Comparison of ENCODE assay signal across 8 cellular contexts in the genomic region with DNA sequence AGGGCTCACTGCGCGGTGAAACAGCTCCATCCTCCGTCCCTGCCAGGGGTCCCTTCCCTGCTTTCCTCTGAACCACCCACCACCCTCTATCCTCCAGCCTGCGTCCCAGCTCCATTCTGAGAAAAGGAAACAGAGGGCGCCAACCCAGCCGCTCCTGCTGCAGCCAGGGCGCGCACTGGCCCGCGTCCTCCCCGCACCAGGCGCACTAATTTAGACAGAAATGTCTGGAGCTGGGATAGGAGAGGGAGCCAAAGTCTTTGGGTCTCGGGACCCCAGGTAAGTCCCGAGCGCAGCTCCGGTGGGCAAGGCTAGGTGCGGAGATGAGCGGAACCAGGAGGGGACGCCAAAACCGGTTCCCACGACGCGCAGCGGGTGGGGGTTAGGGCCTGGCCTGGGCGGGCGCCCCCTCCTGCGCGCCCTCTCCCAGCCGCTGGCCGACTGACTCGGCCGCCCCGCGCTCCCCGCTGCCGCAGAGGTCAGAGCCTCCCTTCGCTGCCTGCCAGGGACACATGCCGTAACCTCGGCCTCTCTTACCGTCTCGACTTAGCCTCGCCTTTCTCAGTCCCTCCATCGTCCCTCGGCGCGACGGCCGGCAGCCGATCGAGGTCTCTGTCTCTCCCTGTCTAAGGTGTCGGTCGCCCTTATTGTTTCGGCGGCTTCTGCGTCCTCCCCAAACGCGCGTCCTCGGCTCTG. TPM values are rescaled to one million over a fixed set of nuclear protein-coding genes. Genes with fewer than 3 reads are reported as not detected.
DNase-seq lines count a peak whose midpoint lies in the region; ATAC-seq and TF ChIP-seq lines count a peak whose summit lies in the region.

No MANE protein-coding gene starts in this region.

- H3K9ac ChIP-seq in smooth muscle cell (ENCODE audit: low read depth): peak overlapping the region; percentile 54

- TF ChIP-seq CTCF in BE2C (IDR thresholded peaks at IDR 0.05; ENCODE audit: low read depth, low read length) (peak; percentile 8; the same call in 1 of the 2 replicates), astrocyte of the spinal cord (IDR thresholded peaks at IDR 0.05; ENCODE audit: low read depth, low read length) (peak; percentile 11), smooth muscle cell (IDR thresholded peaks at IDR 0.05; ENCODE audit: borderline replicate concordance, insufficient read depth, poor library complexity, severe bottlenecking) (no peak)

- H2AFZ ChIP-seq in smooth muscle cell (ENCODE audit: low read depth): peak overlapping the region; percentile 5

- H3K36me3 ChIP-seq in BE2C: no peaks in the 10 kb centered on the region
- no peaks in the 10 kb centered on the region for H3K36me3 ChIP-seq in smooth muscle cell (ENCODE audit: low read depth)

- peaks cover 22% of the 10 kb centered on the region for H3K79me2 ChIP-seq in smooth muscle cell (ENCODE audit: low read depth)

- no peak overlapping the region for H3K27ac ChIP-seq in smooth muscle cell (ENCODE audit: low read depth)

- no peak for ATAC-seq in GM21360 (IDR thresholded peaks at IDR 0.05; ENCODE audit: unreplicated experiment)
- no peak for ATAC-seq in GM21786 (IDR thresholded peaks at IDR 0.05; ENCODE audit: unreplicated experiment)
- ATAC-seq in GM19328 (IDR thresholded peaks at IDR 0.05; ENCODE audit: unreplicated experiment): no peak

- H3K9me3 ChIP-seq in BE2C (no peaks in the 10 kb centered on the region), smooth muscle cell (replicated peaks; ENCODE audit: low read depth) (no peaks in the 10 kb centered on the region)

- H4K20me1 ChIP-seq in smooth muscle cell (ENCODE audit: low read depth): peaks cover 23% of the 10 kb centered on the region

- H3K4me2 ChIP-seq in smooth muscle cell: peak overlapping the region; percentile 89

- no peaks in the 10 kb centered on the region for H3F3A ChIP-seq in smooth muscle cell (ENCODE audit: low read depth)

- peaks cover 21% of the 10 kb centered on the region for H3K27me3 ChIP-seq in BE2C
- H3K27me3 ChIP-seq in smooth muscle cell (ENCODE audit: low read depth): no peaks in the 10 kb centered on the region

- in situ Hi-C loops in astrocyte of the spinal cord (cut with HindIII; ENCODE audit: low sequenced_read_pairs): no loop called here

- H3K4me1 ChIP-seq in BE2C (no peaks in the 10 kb centered on the region), smooth muscle cell (ENCODE audit: low read depth) (peaks cover 23% of the 10 kb centered on the region)

- H3K4me3 ChIP-seq in BE2C (ENCODE audit: low read depth, low read length) (peak overlapping the region; percentile 61), astrocyte of the spinal cord (ENCODE audit: low read depth, low read length) (peak overlapping the region; percentile 77), smooth muscle cell (peak overlapping the region; percentile 78)

- 2% methylated on average over 41 of the region's 59 CpGs for WGBS in smooth muscle cell (ENCODE audit: low lambda C conversion rate)

- DNase-seq in BE2C (peak; percentile 39), HT-29 (ENCODE audit: low spot score) (peak; percentile 50), astrocyte of the spinal cord (ENCODE audit: low read depth, low spot score) (peak; percentile 35), islet precursor cell (peak; percentile 72), smooth muscle cell (lab: John Stamatoyannopoulos, UW; ENCODE audit: unreplicated experiment) (no peak)

RNA-seq across cellular contexts. Expression of gene CAMK2N1, which starts 2.0 kb away (rescaled TPM):
- 50.6 TPM for polyA plus RNA-seq in BE2C (2012; ENCODE audit: insufficient read depth, insufficient read length, low read depth)
- 13.9 and 17.0 TPM in 2 replicates for total RNA-seq in HT-29 (2014; rRNA removed; shearing (Covaris generic))
- total RNA-seq in smooth muscle cell: 13.2 and 15.9 TPM in 2 replicates
- 11.0 TPM in 2 replicates for polyA plus RNA-seq in smooth muscle cell

RNA-seq across cellular contexts. Expression of gene MUL1, which starts 24.0 kb away (rescaled TPM):
- polyA plus RNA-seq in BE2C (2012; ENCODE audit: insufficient read depth, insufficient read length, low read depth): 51.4 TPM
- total RNA-seq in HT-29 (2014; rRNA removed; shearing (Covaris generic)): 17.3 and 19.1 TPM in 2 replicates
- 30.6 and 38.7 TPM in 2 replicates for total RNA-seq in smooth muscle cell
- polyA plus RNA-seq in smooth muscle cell: 38.4 and 42.4 TPM in 2 replicates
